Comparison of ENCODE assay signal across 29 cellular contexts in genomic region chr16:23690771-23691482, GRCh38. TPM values are rescaled to one million over a fixed set of nuclear protein-coding genes. Genes with fewer than 3 reads are reported as not detected.
DNase-seq lines count a peak whose midpoint lies in the region; ATAC-seq and TF ChIP-seq lines count a peak whose summit lies in the region.
"Had no signal": no experiment of that assay in that cellular context is flagged by ENCODE, and none has a peak within 500 bp of the region (broad histone marks: within the 10 kb centered on the region; RNA-seq: fewer than 3 reads in every experiment).

No MANE protein-coding gene starts in this region.

- no peaks in the 10 kb centered on the region for H3K9me3 ChIP-seq in SK-N-MC (ENCODE audit: low read depth, low read length)
- H3K9me3 ChIP-seq in aorta (ENCODE audit: control insufficient read depth, low read length): no peaks in the 10 kb centered on the region
- H3K9me3 ChIP-seq: HAP-1, SJSA1 had no signal

- no peak overlapping the region for H3K27ac Mint-ChIP-seq in stimulated activated naive CD8-positive, alpha-beta T cell treated with anti-CD3 and anti-CD28 coated beads, Interleukin-15, amount 100 ng/mL, for 72 hours

- H3K9me3 Mint-ChIP-seq in stimulated activated naive CD8-positive, alpha-beta T cell treated with anti-CD3 and anti-CD28 coated beads, Interleukin-15, amount 100 ng/mL, for 72 hours: no peaks in the 10 kb centered on the region

- no peaks in the 10 kb centered on the region for H3K4me1 ChIP-seq in aorta (ENCODE audit: control insufficient read depth in 1 of 2, insufficient read depth in 2 of 2, low read length in 2 of 2)
- H3K4me1 ChIP-seq: HAP-1, SJSA1 had no signal

- H3K4me3 ChIP-seq in SK-N-MC (no peak overlapping the region), aorta (ENCODE audit: low read length in 2 of 2) (no peak overlapping the region)
- H3K4me3 ChIP-seq: GM23248, HAP-1, PC-9, SJSA1 had no signal

- TF ChIP-seq POLR2A in erythroblast (IDR thresholded peaks at IDR 0.05; ENCODE audit: low read length): peak; percentile 12

- no peak overlapping the region for H3K9ac ChIP-seq in SK-N-MC (ENCODE audit: insufficient read length)
- H3K9ac ChIP-seq: GM23248 had no signal

- 95% methylated on average over 25 of the region's 25 CpGs for WGBS in aorta, 2 donors

- no peak overlapping the region for H3K4me3 Mint-ChIP-seq in stimulated activated naive CD8-positive, alpha-beta T cell treated with anti-CD3 and anti-CD28 coated beads, Interleukin-15, amount 100 ng/mL, for 72 hours

- H3K27ac ChIP-seq in SK-N-MC (peak overlapping the region; percentile 67; the same call in 1 of the 2 replicates), aorta (ENCODE audit: low read depth in 1 of 2, low read length in 2 of 2) (no peak overlapping the region)
- H3K27ac ChIP-seq: GM23248, HL-60, PC-9, SJSA1 had no signal

- H3K27me3 Mint-ChIP-seq in stimulated activated naive CD8-positive, alpha-beta T cell treated with anti-CD3 and anti-CD28 coated beads, Interleukin-15, amount 100 ng/mL, for 72 hours: peaks cover 14% of the 10 kb centered on the region

- DNase-seq in stimulated activated naive CD8-positive, alpha-beta T cell treated with anti-CD3 and anti-CD28 coated beads, Interleukin-15, amount 100 ng/mL, for 72 hours: no peak
- DNase-seq in stimulated activated naive CD8-positive, alpha-beta T cell treated with anti-CD3 and anti-CD28 coated beads, Interleukin-15, Interleukin-2, amounts not matched to agents 100 U/mL and 50 U/mL, for 24 hours: no peak
- DNase-seq in SK-N-MC (ENCODE audit: low read depth, low spot score): no peak
- DNase-seq in erythroblast (lab: John Stamatoyannopoulos, UW): no peak
- peak in 1 of 2 donors; percentile 65 for DNase-seq in aorta
- no peak for DNase-seq in amygdala (lab: John Stamatoyannopoulos, UW)
- no peak for DNase-seq in DMS153 (lab: John Stamatoyannopoulos, UW)
- DNase-seq in activated effector memory CD4-positive, alpha-beta T cell treated with Interleukin-2 at 50 U/mL for 16 hours: no peak
- DNase-seq: Calu3; DMS53; GDM1; KBM-7; NCI-H1105; NCI-H146; NCI-H2029; NCI-H446 treated with DMSO at 0.1 percent for 48 hours; NCI-H526; NK-92 treated with Interleukin-12 subunit alpha and Interleukin-12 subunit beta, amount 100 ng/mL, for 24 hours; Right ventricle myocardium superior; T-helper 1 cell had no signal

- peaks cover 13% of the 10 kb centered on the region for H3K4me1 Mint-ChIP-seq in stimulated activated naive CD8-positive, alpha-beta T cell treated with anti-CD3 and anti-CD28 coated beads, Interleukin-15, amount 100 ng/mL, for 72 hours

- intact Hi-C loops in aorta (cut with DNase I): no loop called here

- H3K27me3 ChIP-seq in aorta (ENCODE audit: control insufficient read depth in 1 of 2, insufficient read depth in 2 of 2, low read length in 1 of 2): no peaks in the 10 kb centered on the region
- H3K27me3 ChIP-seq: SJSA1 had no signal

- H3K36me3 ChIP-seq in SK-N-MC (ENCODE audit: insufficient read depth, low read length): peaks cover 58% of the 10 kb centered on the region
- peaks cover 0 to 8% of the 10 kb centered on the region in 2 donors for H3K36me3 ChIP-seq in aorta (ENCODE audit: control insufficient read depth in 1 of 2, insufficient read depth in 2 of 2, low read length in 1 of 2)

- ATAC-seq in stimulated activated naive CD8-positive, alpha-beta T cell treated with anti-CD3 and anti-CD28 coated beads, Interleukin-15, amount 100 ng/mL, for 72 hours: peak; percentile 41
- ATAC-seq in stimulated activated naive CD8-positive, alpha-beta T cell treated with anti-CD3 and anti-CD28 coated beads, Interleukin-15, Interleukin-2, amounts not matched to agents 100 U/mL and 50 U/mL, for 24 hours: no peak
- peak; percentile 40 for ATAC-seq in aorta (ENCODE audit: low FRiP score)

RNA-seq across cellular contexts. Expression of gene PLK1, which starts 12.2 kb away (rescaled TPM):
- 1 to 10 TPM; 1.6 to 4.7 TPM for total RNA-seq in aorta
- 1 to 10 TPM in 1 of 2 donors, under 1 TPM in 1; 0.88 to 3.3 TPM for polyA plus RNA-seq in aorta

RNA-seq across cellular contexts. Expression of gene ERN2, which starts 22.1 kb away (rescaled TPM):
- not detected for total RNA-seq in aorta
- under 1 TPM; 0.10 to 0.50 TPM for polyA plus RNA-seq in aorta
- total RNA-seq: A172, GM23248, LHCN-M2, MCF 10A, Right ventricle myocardium superior, RPMI7951, SJSA1 had no signal
- polyA plus RNA-seq: GM23248 had no signal

RNA-seq across cellular contexts. Expression of gene DCTN5, which starts 49.7 kb away (rescaled TPM):
- total RNA-seq in aorta: 10 to 100 TPM; 40.1 to 44.7 TPM
- 10 to 100 TPM in 1 of 2 donors, 1 to 10 TPM in 1; 9.0 to 18.1 TPM for polyA plus RNA-seq in aorta

RNA-seq across cellular contexts. Expression of gene PALB2, which starts 49.8 kb away (rescaled TPM):
- 1 to 10 TPM; 7.7 to 9.5 TPM for total RNA-seq in aorta
- 10 to 100 TPM in 1 of 2 donors, 1 to 10 TPM in 1; 3.5 to 10.9 TPM for polyA plus RNA-seq in aorta
